1 cellular context compared by ENCODE assay signal in the genomic region with DNA sequence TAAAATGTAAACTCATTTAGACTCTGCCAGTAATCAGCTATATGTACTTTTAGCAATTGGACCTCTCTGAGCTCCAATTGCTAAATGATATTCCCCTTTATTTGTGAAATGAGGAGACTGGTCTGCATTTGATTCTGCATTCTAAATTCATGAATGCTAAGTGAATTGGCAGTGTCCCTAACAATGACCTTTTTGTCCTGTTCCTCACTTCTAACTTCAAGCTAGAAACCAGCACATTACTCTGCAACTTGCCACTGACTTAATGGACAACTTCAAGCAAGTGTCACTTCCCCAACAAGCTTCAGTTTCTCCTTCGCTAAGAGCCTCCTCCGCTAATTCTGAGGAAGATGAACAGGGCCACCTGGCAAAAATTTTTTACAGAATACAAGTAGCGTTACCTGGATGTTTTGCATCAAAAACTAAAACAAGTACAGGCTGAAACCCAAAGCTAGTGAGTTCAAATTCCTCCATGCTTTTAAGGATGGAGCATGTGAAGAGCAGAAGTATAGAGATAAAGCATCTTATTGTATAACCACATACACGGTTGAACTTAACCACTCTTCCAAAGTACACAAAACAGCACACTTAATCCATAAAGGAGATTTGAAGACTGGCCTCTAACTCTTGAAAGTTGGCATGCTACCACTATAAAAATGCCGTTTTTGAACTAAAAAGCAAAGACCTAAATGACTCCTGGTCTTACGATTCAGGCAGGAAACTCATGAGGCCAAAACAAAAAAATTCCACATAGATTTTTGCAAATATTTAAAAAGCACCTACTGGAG.
TF ChIP-seq lines count a peak whose summit lies in the region.

No MANE protein-coding gene starts in this region.

TF ChIP-seq in H1, 55 proteins besides CTCF, POLR2A, EP300 and RAD21 (continued from another document):
- TF ChIP-seq, protein P1, sequence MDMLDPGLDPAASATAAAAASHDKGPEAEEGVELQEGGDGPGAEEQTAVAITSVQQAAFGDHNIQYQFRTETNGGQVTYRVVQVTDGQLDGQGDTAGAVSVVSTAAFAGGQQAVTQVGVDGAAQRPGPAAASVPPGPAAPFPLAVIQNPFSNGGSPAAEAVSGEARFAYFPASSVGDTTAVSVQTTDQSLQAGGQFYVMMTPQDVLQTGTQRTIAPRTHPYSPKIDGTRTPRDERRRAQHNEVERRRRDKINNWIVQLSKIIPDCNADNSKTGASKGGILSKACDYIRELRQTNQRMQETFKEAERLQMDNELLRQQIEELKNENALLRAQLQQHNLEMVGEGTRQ (IDR thresholded peaks at IDR 0.05; ENCODE audit: low read length), result no peak
- TF ChIP-seq TBP (IDR thresholded peaks at IDR 0.05; ENCODE audit: low read depth, low read length), result no peak
